ENCODE assay signal across 1 cellular context in the genomic region with DNA sequence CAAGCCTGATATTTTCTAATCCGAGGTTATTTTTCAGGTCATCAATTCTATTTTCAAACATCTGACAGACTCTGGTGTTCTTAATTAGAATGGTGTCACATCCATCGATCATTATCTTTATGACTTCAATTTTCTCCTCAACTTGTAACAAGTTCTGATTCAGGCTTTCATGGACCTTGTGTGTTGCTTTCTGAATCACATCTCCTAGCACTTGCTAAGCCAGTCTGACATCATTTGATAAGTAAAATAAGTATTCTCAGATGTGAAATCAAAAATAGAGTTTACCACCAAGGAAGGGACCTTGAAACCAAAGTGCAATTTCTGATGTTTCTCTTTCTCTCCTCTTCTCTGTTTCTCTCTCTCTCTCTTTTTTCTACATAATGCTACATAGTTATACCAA.
TF ChIP-seq lines count a peak whose summit lies in the region.

No MANE protein-coding gene starts in this region.

TF ChIP-seq in IMR-90, 13 proteins besides CTCF, POLR2A, EP300 and RAD21:
- TF ChIP-seq, protein P1, sequence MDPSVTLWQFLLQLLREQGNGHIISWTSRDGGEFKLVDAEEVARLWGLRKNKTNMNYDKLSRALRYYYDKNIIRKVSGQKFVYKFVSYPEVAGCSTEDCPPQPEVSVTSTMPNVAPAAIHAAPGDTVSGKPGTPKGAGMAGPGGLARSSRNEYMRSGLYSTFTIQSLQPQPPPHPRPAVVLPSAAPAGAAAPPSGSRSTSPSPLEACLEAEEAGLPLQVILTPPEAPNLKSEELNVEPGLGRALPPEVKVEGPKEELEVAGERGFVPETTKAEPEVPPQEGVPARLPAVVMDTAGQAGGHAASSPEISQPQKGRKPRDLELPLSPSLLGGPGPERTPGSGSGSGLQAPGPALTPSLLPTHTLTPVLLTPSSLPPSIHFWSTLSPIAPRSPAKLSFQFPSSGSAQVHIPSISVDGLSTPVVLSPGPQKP (IDR thresholded peaks at IDR 0.05; ENCODE audit: borderline replicate concordance, low read depth, low read length), result no peak
- TF ChIP-seq BHLHE40 (IDR thresholded peaks at IDR 0.05; ENCODE audit: low read depth, low read length) (no peak), MXI1 (IDR thresholded peaks at IDR 0.05; ENCODE audit: borderline replicate concordance, low read depth, low read length) (no peak), FOS (IDR thresholded peaks at IDR 0.05; ENCODE audit: low read depth, low read length) (no peak), NFE2L2 (IDR thresholded peaks at IDR 0.05; ENCODE audit: low read depth, low read length) (no peak), CEBPB (IDR thresholded peaks at IDR 0.05; ENCODE audit: low read depth, low read length) (no peak), SMC3 (IDR thresholded peaks at IDR 0.05; ENCODE audit: low read depth, low read length) (no peak), RCOR1 (IDR thresholded peaks at IDR 0.05; ENCODE audit: insufficient replicate concordance, low read length) (no peak), RFX5 (IDR thresholded peaks at IDR 0.05; ENCODE audit: low read depth, low read length) (no peak), CHD1 (IDR thresholded peaks at IDR 0.05; ENCODE audit: low read depth, low read length) (no peak), MAZ (IDR thresholded peaks at IDR 0.05; ENCODE audit: borderline replicate concordance, low read depth, low read length) (no peak), MAFK (IDR thresholded peaks at IDR 0.05; ENCODE audit: low read depth, low read length) (no peak)
- TF ChIP-seq, protein P2, sequence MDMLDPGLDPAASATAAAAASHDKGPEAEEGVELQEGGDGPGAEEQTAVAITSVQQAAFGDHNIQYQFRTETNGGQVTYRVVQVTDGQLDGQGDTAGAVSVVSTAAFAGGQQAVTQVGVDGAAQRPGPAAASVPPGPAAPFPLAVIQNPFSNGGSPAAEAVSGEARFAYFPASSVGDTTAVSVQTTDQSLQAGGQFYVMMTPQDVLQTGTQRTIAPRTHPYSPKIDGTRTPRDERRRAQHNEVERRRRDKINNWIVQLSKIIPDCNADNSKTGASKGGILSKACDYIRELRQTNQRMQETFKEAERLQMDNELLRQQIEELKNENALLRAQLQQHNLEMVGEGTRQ (IDR thresholded peaks at IDR 0.05; ENCODE audit: low read depth, low read length), result no peak
